Comparison of ENCODE assay signal across 13 cellular contexts in genomic region chr2:223042704-223043118, GRCh38. TPM values are rescaled to one million over a fixed set of nuclear protein-coding genes. Genes with fewer than 3 reads are reported as not detected.
DNase-seq lines count a peak whose midpoint lies in the region; FAIRE-seq and TF ChIP-seq lines count a peak whose summit lies in the region.
"Had no signal": no experiment of that assay in that cellular context is flagged by ENCODE, and none has a peak within 500 bp of the region (broad histone marks: within the 10 kb centered on the region; RNA-seq: fewer than 3 reads in every experiment).

No MANE protein-coding gene starts in this region.

- H3K9me3 ChIP-seq in endothelial cell of umbilical vein (replicated peaks; ENCODE audit: control insufficient read depth, insufficient read depth, low read length) = no peaks in the 10 kb centered on the region
- H3K9me3 ChIP-seq: psoas muscle had no signal

- TF ChIP-seq POLR2A in endothelial cell of umbilical vein (IDR thresholded peaks at IDR 0.05; ENCODE audit: low read depth, low read length) = no peak

- H3K79me2 ChIP-seq in endothelial cell of umbilical vein (ENCODE audit: control insufficient read depth, insufficient read depth, low read length) = no peaks in the 10 kb centered on the region

- H2AFZ ChIP-seq in endothelial cell of umbilical vein (ENCODE audit: low read depth, low read length) = peak overlapping the region; percentile 46

- no peaks in the 10 kb centered on the region for H3K9me1 ChIP-seq in endothelial cell of umbilical vein (replicated peaks; ENCODE audit: control insufficient read depth, extremely low read depth, insufficient read depth, low read length)

- H3K27ac Mint-ChIP-seq in osteocyte (ENCODE audit: unreplicated experiment) = peak overlapping the region; percentile 98
- H3K27ac Mint-ChIP-seq: memory B cell, WTC11 had no signal

- peaks cover 14% of the 10 kb centered on the region for H3K4me1 ChIP-seq in endothelial cell of umbilical vein (ENCODE audit: control insufficient read depth, extremely low read depth, insufficient read depth, low read length)
- H3K4me1 ChIP-seq: psoas muscle had no signal

- H3K27me3 ChIP-seq in endothelial cell of umbilical vein (ENCODE audit: control insufficient read depth in 2 of 2, insufficient read depth in 2 of 2, low read length in 2 of 2) (no peaks in the 10 kb centered on the region), H7 (ENCODE audit: control insufficient read depth, insufficient read depth, low read length) (no peaks in the 10 kb centered on the region)

- H3K4me2 ChIP-seq in endothelial cell of umbilical vein (ENCODE audit: insufficient read depth, low read length) = no peak overlapping the region

- no peak for FAIRE-seq in endothelial cell of umbilical vein (lab: Jason Lieb, UNC)
- FAIRE-seq: GM12892 had no signal

- H3K4me1 Mint-ChIP-seq in osteocyte (ENCODE audit: unreplicated experiment) = peaks cover 77% of the 10 kb centered on the region

- no peak overlapping the region for H3K27ac ChIP-seq in endothelial cell of umbilical vein (ENCODE audit: insufficient read depth, low read depth, low read length)
- H3K27ac ChIP-seq: psoas muscle had no signal

- no peaks in the 10 kb centered on the region for H4K20me1 ChIP-seq in endothelial cell of umbilical vein (replicated peaks; ENCODE audit: control insufficient read depth, extremely low read depth, insufficient read depth, low read length)

- no TSS peak for BruUV-seq in endothelial cell of umbilical vein (replicated peaks; lab: Mats Ljungman, UMichigan)

- POLR2A ChIA-PET in endothelial cell of umbilical vein (lab: Charles Lee) = no interaction called here

- H3K36me3 ChIP-seq in endothelial cell of umbilical vein (ENCODE audit: control insufficient read depth in 2 of 2, extremely low read depth in 1 of 2, insufficient read depth in 2 of 2, low read length in 2 of 2) (no peaks in the 10 kb centered on the region), H7 (replicated peaks; ENCODE audit: control insufficient read depth, insufficient read depth, low read length) (no peaks in the 10 kb centered on the region)

- H3K9ac ChIP-seq in endothelial cell of umbilical vein (replicated peaks; ENCODE audit: extremely low read depth, insufficient read depth, low read length) = no peak overlapping the region

- peaks cover 4% of the 10 kb centered on the region for H3K9me3 Mint-ChIP-seq in osteocyte (ENCODE audit: unreplicated experiment)
- H3K9me3 Mint-ChIP-seq: memory B cell had no signal

- TF ChIP-seq CTCF in endothelial cell of umbilical vein (IDR thresholded peaks at IDR 0.05; ENCODE audit: extremely low read depth in 1 of 2, insufficient read depth in 1 of 2, low read depth in 1 of 2, low read length in 2 of 2) (no peak), osteocyte (IDR thresholded peaks at IDR 0.05) (no peak)

- no peak overlapping the region for H3K4me3 Mint-ChIP-seq in osteocyte (ENCODE audit: unreplicated experiment)
- H3K4me3 Mint-ChIP-seq: memory B cell, WTC11 had no signal

- intact Hi-C loops in endothelial cell of umbilical vein (cut with micrococcal nuclease) = loop anchor here (5.0 kb wide), 1 partner anchor 70 kb away; no protein-coding TSS in a partner anchor

- H3K36me3 Mint-ChIP-seq in osteocyte (ENCODE audit: unreplicated experiment) = peaks cover 2% of the 10 kb centered on the region
- H3K36me3 Mint-ChIP-seq: memory B cell, WTC11 had no signal

- H3K4me3 ChIP-seq in endothelial cell of umbilical vein (replicated peaks in 1 of 3; ENCODE audit: insufficient read depth in 1 of 3, low read depth in 1 of 3, low read length in 3 of 3) = no peak overlapping the region
- H3K4me3 ChIP-seq in H7 (ENCODE audit: insufficient read depth, low read depth, low read length) = no peak overlapping the region
- H3K4me3 ChIP-seq: psoas muscle had no signal

- CTCF ChIA-PET in endothelial cell of umbilical vein (lab: Charles Lee) = interaction anchor here (1.3 kb wide), 1 partner anchor 14 kb away, joined by 4 read pairs; no protein-coding TSS in a partner anchor

- dilution Hi-C loops in endothelial cell of umbilical vein (cut with MboI; ENCODE audit: extremely low pct_ligation_motif_present, low sequenced_read_pairs) = no loop called here

- no peaks in the 10 kb centered on the region for H3K27me3 Mint-ChIP-seq in osteocyte (ENCODE audit: unreplicated experiment)

- DNase-seq in EL (peak; percentile 47), NCI-H69 (lab: John Stamatoyannopoulos, UW) (peak; percentile 27), endothelial cell of umbilical vein (ENCODE audit: low read depth, low spot score) (no peak), osteocyte (ENCODE audit: extremely low spot score, unreplicated experiment) (peak; percentile 36), H7 (no peak), amygdala (lab: John Stamatoyannopoulos, UW) (no peak), NCI-H2227 treated with DMSO at 0.1 percent for 48 hours (lab: John Stamatoyannopoulos, UW) (no peak)
- DNase-seq: effector memory CD4-positive, alpha-beta T cell; hypothalamus; psoas muscle had no signal

TF ChIP-seq in endothelial cell of umbilical vein, 7 proteins besides CTCF, POLR2A, EP300 and RAD21:
- TF ChIP-seq EZH2 (IDR thresholded peaks at IDR 0.05; ENCODE audit: borderline replicate concordance, low read depth, low read length, severe bottlenecking) = no peak
- no peak for TF ChIP-seq GATA2 (IDR thresholded peaks at IDR 0.05; ENCODE audit: insufficient read depth, insufficient read length, low read depth, low read length)
TF ChIP-seq in endothelial cell of umbilical vein: peak in this region for 0.

RNA-seq across cellular contexts. Expression of gene KCNE4, which starts 9.3 kb away (rescaled TPM):
- total RNA-seq in endothelial cell of umbilical vein (not detected in 2 replicates), osteocyte (3.5 and 3.7 TPM in 2 replicates)
- 0.01 and 0.02 TPM in 2 replicates for polyA plus RNA-seq in endothelial cell of umbilical vein
- 0.01 TPM in 1 of 2 replicates, not detected in the other for polyA plus RNA-seq in endothelial cell of umbilical vein (2011; cell fraction: cytosol; rRNA removed)
- polyA plus RNA-seq in endothelial cell of umbilical vein (2011; cell fraction: nucleus; rRNA removed) = not detected in 2 replicates
- polyA plus RNA-seq in endothelial cell of umbilical vein (2012) = not detected in 2 replicates
- 0.10 TPM in 1 of 2 replicates, not detected in the other for polyA minus RNA-seq in endothelial cell of umbilical vein
- polyA minus RNA-seq in endothelial cell of umbilical vein (2011; cell fraction: cytosol; rRNA and poly(A)+ RNA removed) = not detected
- polyA minus RNA-seq in endothelial cell of umbilical vein (2011; cell fraction: nucleus; rRNA and poly(A)+ RNA removed) = not detected in 2 replicates
- total RNA-seq in H7 (2014; rRNA removed; shearing (Covaris generic)) = not detected in 2 replicates

Comparison
In these comparisons a context has a peak if more than half of its experiments do, and no peak if none do; other contexts are left out.
1. DNase-seq: peak in EL (single experiment), NCI-H69 (single experiment) and osteocyte (single experiment); none in endothelial cell of umbilical vein (single experiment), H7 (single experiment), amygdala (0 of 56) and NCI-H2227 treated with DMSO at 0.1 percent for 48 hours (single experiment).